ENCODE assay signal across 1 cellular context in the genomic region with DNA sequence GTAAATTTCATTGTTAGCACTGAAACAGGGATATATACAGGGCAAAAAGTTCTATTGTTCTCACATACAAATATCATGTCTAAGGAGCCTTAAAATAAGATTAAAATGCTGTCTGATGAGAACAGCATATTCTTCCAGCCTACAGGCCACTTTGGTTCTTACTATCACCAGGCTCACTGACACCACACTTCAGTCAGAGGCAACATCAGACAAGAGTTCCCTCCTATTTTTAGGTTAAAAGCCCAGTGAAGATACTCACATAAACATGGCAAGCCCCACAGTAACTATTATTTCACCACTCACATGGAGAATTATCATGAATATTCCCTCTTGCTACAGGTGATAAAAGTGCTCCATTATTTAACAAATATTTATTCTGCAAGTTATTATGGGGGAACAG.
TF ChIP-seq lines count a peak whose summit lies in the region.

No MANE protein-coding gene starts in this region.

TF ChIP-seq in SK-N-SH, 30 proteins besides CTCF, POLR2A, EP300 and RAD21 (continued from another document):
- TF ChIP-seq, protein P1, sequence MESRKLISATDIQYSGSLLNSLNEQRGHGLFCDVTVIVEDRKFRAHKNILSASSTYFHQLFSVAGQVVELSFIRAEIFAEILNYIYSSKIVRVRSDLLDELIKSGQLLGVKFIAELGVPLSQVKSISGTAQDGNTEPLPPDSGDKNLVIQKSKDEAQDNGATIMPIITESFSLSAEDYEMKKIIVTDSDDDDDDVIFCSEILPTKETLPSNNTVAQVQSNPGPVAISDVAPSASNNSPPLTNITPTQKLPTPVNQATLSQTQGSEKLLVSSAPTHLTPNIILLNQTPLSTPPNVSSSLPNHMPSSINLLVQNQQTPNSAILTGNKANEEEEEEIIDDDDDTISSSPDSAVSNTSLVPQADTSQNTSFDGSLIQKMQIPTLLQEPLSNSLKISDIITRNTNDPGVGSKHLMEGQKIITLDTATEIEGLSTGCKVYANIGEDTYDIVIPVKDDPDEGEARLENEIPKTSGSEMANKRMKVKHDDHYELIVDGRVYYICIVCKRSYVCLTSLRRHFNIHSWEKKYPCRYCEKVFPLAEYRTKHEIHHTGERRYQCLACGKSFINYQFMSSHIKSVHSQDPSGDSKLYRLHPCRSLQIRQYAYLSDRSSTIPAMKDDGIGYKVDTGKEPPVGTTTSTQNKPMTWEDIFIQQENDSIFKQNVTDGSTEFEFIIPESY (IDR thresholded peaks at IDR 0.05; ENCODE audit: borderline replicate concordance, low read depth): no peak
